ENCODE assay signal across 10 cellular contexts in the genomic region with DNA sequence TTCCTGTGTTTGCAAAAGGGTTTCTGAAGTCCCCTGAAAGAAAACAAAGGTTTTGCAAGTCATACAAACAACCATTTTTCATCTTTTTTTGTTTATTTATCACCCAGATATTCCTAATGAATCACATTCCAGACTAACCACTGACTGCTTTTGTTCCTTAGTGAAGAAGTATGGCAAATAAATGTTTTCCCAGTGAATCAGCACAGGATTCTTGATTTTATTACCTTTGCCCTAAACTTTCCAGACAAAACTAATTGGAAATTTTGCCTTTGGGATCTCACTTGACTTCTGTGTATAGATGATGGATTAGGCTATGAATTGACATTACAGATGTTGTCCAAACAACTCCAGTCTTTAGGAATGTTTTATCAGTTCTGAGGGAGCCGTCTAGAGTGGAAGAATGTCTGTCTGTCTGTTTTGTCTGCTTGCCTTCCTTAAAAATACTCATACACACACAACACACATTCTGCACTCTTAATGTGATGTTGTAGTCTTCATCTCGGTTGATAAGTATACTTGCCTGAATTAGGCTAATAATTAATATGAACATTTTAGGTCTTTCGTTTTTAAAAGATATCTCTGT. TPM values are rescaled to one million over a fixed set of nuclear protein-coding genes. Genes with fewer than 3 reads are reported as not detected.
DNase-seq lines count a peak whose midpoint lies in the region; ATAC-seq and TF ChIP-seq lines count a peak whose summit lies in the region.
"Had no signal": no experiment of that assay in that cellular context is flagged by ENCODE, and none has a peak within 500 bp of the region (broad histone marks: within the 10 kb centered on the region; RNA-seq: fewer than 3 reads in every experiment).

No MANE protein-coding gene starts in this region.

- H3K9me3 Mint-ChIP-seq in activated T-cell treated with anti-CD3 and anti-CD28 coated beads, Interleukin-2, amount 50 U/mL, for 24 hours, result peaks cover 4% of the 10 kb centered on the region
- peaks cover 15% of the 10 kb centered on the region for H3K9me3 Mint-ChIP-seq in activated T-helper 2 cell treated with anti-CD3 and anti-CD28 coated beads, Interferon-gamma antibody, Interleukin-2, Interleukin-4, amounts not matched to agents 10 μg/mL and 5 μg/mL and 100 μg/mL, durations not matched to agents 14 hours and 24 hours and 36 hours

- TF ChIP-seq CTCF in gastroesophageal sphincter (IDR thresholded peaks at IDR 0.05) (no peak), thyroid gland (IDR thresholded peaks at IDR 0.05) (no peak)

- H3K36me3 Mint-ChIP-seq in activated T-cell treated with anti-CD3 and anti-CD28 coated beads, Interleukin-2, amount 50 U/mL, for 24 hours (ENCODE audit: low read depth), result peaks cover 77% of the 10 kb centered on the region
- H3K36me3 Mint-ChIP-seq in activated T-helper 2 cell treated with anti-CD3 and anti-CD28 coated beads, Interferon-gamma antibody, Interleukin-2, Interleukin-4, amounts not matched to agents 10 μg/mL and 5 μg/mL and 100 μg/mL, durations not matched to agents 14 hours and 24 hours and 36 hours (ENCODE audit: low read depth), result peaks cover 61% of the 10 kb centered on the region

- peaks cover 0 to 25% (median 9%) of the 10 kb centered on the region in 3 donors for H3K4me1 ChIP-seq in gastroesophageal sphincter
- peaks cover 9 to 20% of the 10 kb centered on the region in 2 donors for H3K4me1 ChIP-seq in thyroid gland

- no peak for DNase-seq in activated T-cell treated with anti-CD3 and anti-CD28 coated beads, Interleukin-2, amount 50 U/mL, for 24 hours
- no peak for DNase-seq in activated T-cell treated with anti-CD3 and anti-CD28 coated beads, Interleukin-2, amount 50 U/mL, for 48 hours
- no peak for DNase-seq in activated T-helper 2 cell treated with anti-CD3 and anti-CD28 coated beads, Interferon-gamma antibody, Interleukin-2, Interleukin-4, amounts not matched to agents 10 μg/mL and 5 μg/mL and 100 μg/mL, durations not matched to agents 14 hours and 24 hours and 36 hours (ENCODE audit: low spot score)
- DNase-seq in thyroid gland (no peak), occipital lobe (lab: John Stamatoyannopoulos, UW) (no peak), Kasumi-1 (lab: John Stamatoyannopoulos, UW) (no peak), HuH-7 (ENCODE audit: low spot score) (no peak)
- DNase-seq: activated effector memory CD4-positive, alpha-beta T cell treated with Interleukin-2 at 50 U/mL for 16 hours had no signal

- TF ChIP-seq POLR2A in gastroesophageal sphincter (IDR thresholded peaks at IDR 0.05) (no peak), thyroid gland (IDR thresholded peaks at IDR 0.05) (no peak)

- intact Hi-C loops in activated T-helper 2 cell treated with anti-CD3 and anti-CD28 coated beads, Interferon-gamma antibody, Interleukin-2, Interleukin-4, amounts not matched to agents 10 μg/mL and 5 μg/mL and 100 μg/mL, durations not matched to agents 14 hours and 24 hours and 36 hours (cut with micrococcal nuclease), result no loop called here
- intact Hi-C loops in thyroid gland (cut with DNase I), result no loop called here

- WGBS in gastroesophageal sphincter (ENCODE audit: low coverage in 1 of 2), 2 donors, result 44 to 46% methylated on average over 3 of the region's 3 CpGs
- WGBS in thyroid gland, 2 donors, result 46 to 57% methylated on average over 3 of the region's 3 CpGs

- H3K4me3 Mint-ChIP-seq in activated T-cell treated with anti-CD3 and anti-CD28 coated beads, Interleukin-2, amount 50 U/mL, for 24 hours, result no peak overlapping the region
- peak overlapping the region; percentile 1 for H3K4me3 Mint-ChIP-seq in activated T-helper 2 cell treated with anti-CD3 and anti-CD28 coated beads, Interferon-gamma antibody, Interleukin-2, Interleukin-4, amounts not matched to agents 10 μg/mL and 5 μg/mL and 100 μg/mL, durations not matched to agents 14 hours and 24 hours and 36 hours (ENCODE audit: low read depth)

- H3K27ac Mint-ChIP-seq in activated T-cell treated with anti-CD3 and anti-CD28 coated beads, Interleukin-2, amount 50 U/mL, for 24 hours, result peak overlapping the region; percentile 99
- H3K27ac Mint-ChIP-seq in activated T-helper 2 cell treated with anti-CD3 and anti-CD28 coated beads, Interferon-gamma antibody, Interleukin-2, Interleukin-4, amounts not matched to agents 10 μg/mL and 5 μg/mL and 100 μg/mL, durations not matched to agents 14 hours and 24 hours and 36 hours, result peak overlapping the region; percentile 85

- no peaks in the 10 kb centered on the region for H3K9me3 ChIP-seq in gastroesophageal sphincter
- no peaks in the 10 kb centered on the region for H3K9me3 ChIP-seq in thyroid gland

- ATAC-seq in gastroesophageal sphincter, result no peak

- H3K27me3 ChIP-seq in gastroesophageal sphincter (no peaks in the 10 kb centered on the region), thyroid gland (no peaks in the 10 kb centered on the region)

- H3K27me3 Mint-ChIP-seq in activated T-cell treated with anti-CD3 and anti-CD28 coated beads, Interleukin-2, amount 50 U/mL, for 24 hours, result no peaks in the 10 kb centered on the region
- H3K27me3 Mint-ChIP-seq in activated T-helper 2 cell treated with anti-CD3 and anti-CD28 coated beads, Interferon-gamma antibody, Interleukin-2, Interleukin-4, amounts not matched to agents 10 μg/mL and 5 μg/mL and 100 μg/mL, durations not matched to agents 14 hours and 24 hours and 36 hours (ENCODE audit: low read depth), result no peaks in the 10 kb centered on the region

- H3K4me1 Mint-ChIP-seq in activated T-cell treated with anti-CD3 and anti-CD28 coated beads, Interleukin-2, amount 50 U/mL, for 24 hours (ENCODE audit: low read depth), result peaks cover 87% of the 10 kb centered on the region
- peaks cover 58% of the 10 kb centered on the region for H3K4me1 Mint-ChIP-seq in activated T-helper 2 cell treated with anti-CD3 and anti-CD28 coated beads, Interferon-gamma antibody, Interleukin-2, Interleukin-4, amounts not matched to agents 10 μg/mL and 5 μg/mL and 100 μg/mL, durations not matched to agents 14 hours and 24 hours and 36 hours (ENCODE audit: low read depth)

- TF ChIP-seq EP300 in gastroesophageal sphincter (IDR thresholded peaks at IDR 0.05), result no peak

- no peak overlapping the region for H3K4me3 ChIP-seq in gastroesophageal sphincter
- H3K4me3 ChIP-seq in thyroid gland (replicated peaks in 1 of 3), result no peak overlapping the region

- H3K27ac ChIP-seq in gastroesophageal sphincter (peak overlapping the region; percentile 32 to 56 (median 44)), thyroid gland (peak overlapping the region; percentile 2 to 78 (median 70))
- H3K27ac ChIP-seq: C4-2B had no signal

- peaks cover 0 to 29% of the 10 kb centered on the region in 2 donors for H3K36me3 ChIP-seq in gastroesophageal sphincter
- H3K36me3 ChIP-seq in thyroid gland, result no peaks in the 10 kb centered on the region

RNA-seq across cellular contexts. Expression of gene VMP1, which starts 48.9 kb away (rescaled TPM):
- 479 and 499 TPM in 2 replicates for total RNA-seq in activated T-helper 2 cell treated with anti-CD3 and anti-CD28 coated beads, Interferon-gamma antibody, Interleukin-2, Interleukin-4, amounts not matched to agents 10 μg/mL and 5 μg/mL and 100 μg/mL, durations not matched to agents 14 hours and 24 hours and 36 hours
- total RNA-seq in gastroesophageal sphincter, result 100 to 1,000 TPM in 1 of 4 donors, 10 to 100 TPM in 3; 50.8 to 175 (median 85.0) TPM
- 100 to 1,000 TPM in 3 of 4 donors, 10 to 100 TPM in 1; 98.5 to 168 (median 125) TPM for total RNA-seq in thyroid gland
- 238 TPM for total RNA-seq in occipital lobe

RNA-seq across cellular contexts. Expression of gene PTRH2, which starts 49.1 kb away (rescaled TPM):
- 48.3 and 50.3 TPM in 2 replicates for total RNA-seq in activated T-helper 2 cell treated with anti-CD3 and anti-CD28 coated beads, Interferon-gamma antibody, Interleukin-2, Interleukin-4, amounts not matched to agents 10 μg/mL and 5 μg/mL and 100 μg/mL, durations not matched to agents 14 hours and 24 hours and 36 hours
- total RNA-seq in gastroesophageal sphincter (10 to 100 TPM; 16.6 to 26.0 (median 24.3) TPM), thyroid gland (10 to 100 TPM in 3 of 4 donors, 1 to 10 TPM in 1; 9.6 to 27.4 (median 21.7) TPM), occipital lobe (22.1 TPM)
